12 cellular contexts compared by ENCODE assay signal in the genomic region with DNA sequence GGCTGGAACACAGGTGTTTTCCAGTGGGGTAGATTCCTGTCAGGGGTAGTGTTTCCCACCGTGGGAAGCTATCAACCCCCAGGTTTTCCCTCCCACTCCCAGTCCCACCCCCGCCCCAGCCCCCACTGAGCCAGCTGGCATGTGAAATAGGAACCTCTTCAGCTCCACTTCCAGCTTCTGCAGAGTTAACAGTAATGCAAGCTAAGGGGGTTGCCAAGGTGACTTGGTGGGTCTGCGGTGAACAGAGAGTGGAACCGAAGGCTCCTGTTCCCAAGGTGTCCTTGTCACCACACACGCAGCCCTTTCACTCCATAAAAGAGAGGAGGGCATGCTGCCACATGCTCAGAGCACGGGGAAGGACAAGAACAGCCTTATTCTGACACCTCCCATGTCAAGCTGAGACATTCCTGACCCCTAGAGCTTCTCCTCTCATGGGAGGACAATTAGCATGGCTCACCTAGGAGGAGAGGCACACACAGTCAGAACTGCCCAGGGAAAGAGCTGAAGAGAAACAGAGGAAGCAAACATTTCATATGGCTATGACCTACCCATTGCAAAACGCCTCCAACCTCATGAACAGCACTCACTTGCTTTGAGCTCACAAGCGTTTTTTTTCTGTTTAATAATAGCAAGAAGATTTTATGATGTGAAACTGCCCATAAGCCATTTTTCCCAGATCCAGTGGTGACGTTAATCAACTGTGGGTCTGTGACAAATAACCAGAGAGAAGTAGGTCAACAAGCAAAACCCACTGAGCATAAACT. TPM values are rescaled to one million over a fixed set of nuclear protein-coding genes. Genes with fewer than 3 reads are reported as not detected.
DNase-seq lines count a peak whose midpoint lies in the region; ATAC-seq and TF ChIP-seq lines count a peak whose summit lies in the region.
"Had no signal": no experiment of that assay in that cellular context is flagged by ENCODE, and none has a peak within 500 bp of the region (broad histone marks: within the 10 kb centered on the region; RNA-seq: fewer than 3 reads in every experiment).

No MANE protein-coding gene starts in this region.

- no peak overlapping the region for H4K8ac ChIP-seq in trophoblast cell (ENCODE audit: low read depth, low read length)

- H3K79me2 ChIP-seq in trophoblast cell (ENCODE audit: control insufficient read depth, insufficient read depth, low read length, poor library complexity): no peaks in the 10 kb centered on the region

- POLR2A ChIA-PET in HEK293 (lab: Yijun Ruan, JAX): interaction anchor here (0.7 kb wide), 1 partner anchor 19 kb away, joined by 4 read pairs; no protein-coding TSS in a partner anchor

- no peak overlapping the region for H2AFZ ChIP-seq in trophoblast cell (ENCODE audit: insufficient read depth, low read length, poor library complexity)

- H3K4me2 ChIP-seq in trophoblast cell (ENCODE audit: low read length): no peak overlapping the region
- H3K4me2 ChIP-seq: smooth muscle cell had no signal

- H4K12ac ChIP-seq in trophoblast cell (ENCODE audit: low read depth, low read length): no peak overlapping the region

- no peak overlapping the region for H4K91ac ChIP-seq in trophoblast cell (ENCODE audit: low read depth, low read length)

- no peak overlapping the region for H2BK5ac ChIP-seq in trophoblast cell (ENCODE audit: low read depth, low read length, poor library complexity)

- H3K27me3 ChIP-seq in trophoblast cell (ENCODE audit: insufficient read depth, low read length): no peaks in the 10 kb centered on the region

- H3K27ac ChIP-seq in HEK293 (ENCODE audit: extremely low read depth, low read depth, low read length) (no peak overlapping the region), trophoblast cell (ENCODE audit: low read depth, low read length) (no peak overlapping the region)

- no peak overlapping the region for H2AK5ac ChIP-seq in trophoblast cell (ENCODE audit: low read length)

- ATAC-seq in HG03280 (IDR thresholded peaks at IDR 0.05; ENCODE audit: unreplicated experiment) (no peak), GM21447 (IDR thresholded peaks at IDR 0.05; ENCODE audit: unreplicated experiment) (no peak), HG03196 (IDR thresholded peaks at IDR 0.05; ENCODE audit: unreplicated experiment) (no peak)

- H3K4me3 ChIP-seq in HEK293 (ENCODE audit: low read depth, low read length) (no peak overlapping the region), fibroblast of mammary gland (ENCODE audit: control insufficient read depth, low read depth, low read length) (no peak overlapping the region), trophoblast cell (ENCODE audit: low read depth, low read length) (no peak overlapping the region)
- H3K4me3 ChIP-seq: smooth muscle cell had no signal

- H3K9ac ChIP-seq in trophoblast cell (ENCODE audit: low read length): no peak overlapping the region

- CTCF ChIA-PET in HEK293 (lab: Yijun Ruan, JAX): interaction anchor here (0.6 to 6.0 kb wide), 7 partner anchors 10 to 169 kb away, joined by 3 to 40 read pairs (median 5); no protein-coding TSS in a partner anchor

- H3K79me1 ChIP-seq in trophoblast cell (ENCODE audit: low read length): no peaks in the 10 kb centered on the region

- H3K14ac ChIP-seq in trophoblast cell (ENCODE audit: low read length): no peak overlapping the region

- H3K4me1 ChIP-seq in HEK293 (ENCODE audit: control insufficient read depth, insufficient read depth, low read length): no peaks in the 10 kb centered on the region
- H3K4me1 ChIP-seq in trophoblast cell (ENCODE audit: control insufficient read depth in 1 of 2, insufficient read depth in 2 of 2, low read length in 2 of 2): peaks cover 0 to 3% of the 10 kb centered on the region in 2 experiments

- DNase-seq in NCI-H2107 treated with DMSO at 0.1 percent for 48 hours (lab: John Stamatoyannopoulos, UW; ENCODE audit: unreplicated experiment): peak; percentile 55
- peak; percentile 19 for DNase-seq in fibroblast of mammary gland (ENCODE audit: low read depth)
- peak; percentile 18 to 38 for DNase-seq in trophoblast cell
- no peak for DNase-seq in activated CD8-positive, alpha-beta memory T cell treated with anti-CD3 and anti-CD28 coated beads for 24 hours
- DNase-seq: H9, Karpas-422, OCI-M1 had no signal

- H2BK12ac ChIP-seq in trophoblast cell (ENCODE audit: low read length): no peak overlapping the region

- H3K9me3 ChIP-seq in HEK293 (ENCODE audit: control insufficient read depth, insufficient read depth, low read depth, low read length) (no peaks in the 10 kb centered on the region), trophoblast cell (ENCODE audit: insufficient read depth, low read depth, low read length) (no peaks in the 10 kb centered on the region)

- no CpG with 5 or more reads among the region's 9 CpGs for WGBS in trophoblast cell (ENCODE audit: extremely low coverage, insufficient coverage, insufficient read length)

- H3K18ac ChIP-seq in trophoblast cell (ENCODE audit: low read length): no peak overlapping the region

- no peak overlapping the region for H2BK120ac ChIP-seq in trophoblast cell (ENCODE audit: insufficient read depth, low read length, poor library complexity)

- TF ChIP-seq CTCF in HEK293 (tag by site-specific recombination; IDR thresholded peaks at IDR 0.05) (no peak), fibroblast of mammary gland (conservative IDR thresholded peaks at IDR 0.05; ENCODE audit: control insufficient read depth, insufficient read depth, low read depth, low read length) (no peak)

- no peaks in the 10 kb centered on the region for H3K36me3 ChIP-seq in HEK293 (ENCODE audit: control insufficient read depth in 2 of 2, insufficient read depth in 1 of 2, low read length in 2 of 2)
- H3K36me3 ChIP-seq in trophoblast cell (ENCODE audit: control insufficient read depth in 1 of 2, insufficient read depth in 2 of 2, low read length in 2 of 2): no peaks in the 10 kb centered on the region

- H3K4ac ChIP-seq in trophoblast cell (ENCODE audit: low read depth, low read length): no peak overlapping the region

- H3K23ac ChIP-seq in trophoblast cell (ENCODE audit: low read length): no peak overlapping the region

TF ChIP-seq in HEK293, 187 proteins besides CTCF, POLR2A, EP300 and RAD21:
- TF ChIP-seq, protein P1, sequence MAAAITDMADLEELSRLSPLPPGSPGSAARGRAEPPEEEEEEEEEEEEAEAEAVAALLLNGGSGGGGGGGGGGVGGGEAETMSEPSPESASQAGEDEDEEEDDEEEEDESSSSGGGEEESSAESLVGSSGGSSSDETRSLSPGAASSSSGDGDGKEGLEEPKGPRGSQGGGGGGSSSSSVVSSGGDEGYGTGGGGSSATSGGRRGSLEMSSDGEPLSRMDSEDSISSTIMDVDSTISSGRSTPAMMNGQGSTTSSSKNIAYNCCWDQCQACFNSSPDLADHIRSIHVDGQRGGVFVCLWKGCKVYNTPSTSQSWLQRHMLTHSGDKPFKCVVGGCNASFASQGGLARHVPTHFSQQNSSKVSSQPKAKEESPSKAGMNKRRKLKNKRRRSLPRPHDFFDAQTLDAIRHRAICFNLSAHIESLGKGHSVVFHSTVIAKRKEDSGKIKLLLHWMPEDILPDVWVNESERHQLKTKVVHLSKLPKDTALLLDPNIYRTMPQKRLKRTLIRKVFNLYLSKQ (tag by site-specific recombination; IDR thresholded peaks at IDR 0.05; ENCODE audit: borderline replicate concordance): no peak
- no peak for TF ChIP-seq ZNF624 (tag by site-specific recombination; IDR thresholded peaks at IDR 0.05)
- TF ChIP-seq, protein P2, sequence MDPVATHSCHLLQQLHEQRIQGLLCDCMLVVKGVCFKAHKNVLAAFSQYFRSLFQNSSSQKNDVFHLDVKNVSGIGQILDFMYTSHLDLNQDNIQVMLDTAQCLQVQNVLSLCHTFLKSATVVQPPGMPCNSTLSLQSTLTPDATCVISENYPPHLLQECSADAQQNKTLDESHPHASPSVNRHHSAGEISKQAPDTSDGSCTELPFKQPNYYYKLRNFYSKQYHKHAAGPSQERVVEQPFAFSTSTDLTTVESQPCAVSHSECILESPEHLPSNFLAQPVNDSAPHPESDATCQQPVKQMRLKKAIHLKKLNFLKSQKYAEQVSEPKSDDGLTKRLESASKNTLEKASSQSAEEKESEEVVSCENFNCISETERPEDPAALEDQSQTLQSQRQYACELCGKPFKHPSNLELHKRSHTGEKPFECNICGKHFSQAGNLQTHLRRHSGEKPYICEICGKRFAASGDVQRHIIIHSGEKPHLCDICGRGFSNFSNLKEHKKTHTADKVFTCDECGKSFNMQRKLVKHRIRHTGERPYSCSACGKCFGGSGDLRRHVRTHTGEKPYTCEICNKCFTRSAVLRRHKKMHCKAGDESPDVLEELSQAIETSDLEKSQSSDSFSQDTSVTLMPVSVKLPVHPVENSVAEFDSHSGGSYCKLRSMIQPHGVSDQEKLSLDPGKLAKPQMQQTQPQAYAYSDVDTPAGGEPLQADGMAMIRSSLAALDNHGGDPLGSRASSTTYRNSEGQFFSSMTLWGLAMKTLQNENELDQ (tag by site-specific recombination; IDR thresholded peaks at IDR 0.05; ENCODE audit: low read depth): no peak
- TF ChIP-seq HOXA7 (CRISPR knock-in tag; IDR thresholded peaks at IDR 0.05; ENCODE audit: borderline replicate concordance): no peak
- no peak for TF ChIP-seq ZNF366 (tag by site-specific recombination; conservative IDR thresholded peaks at IDR 0.05)
- TF ChIP-seq ZFHX2 (tag by site-specific recombination; conservative IDR thresholded peaks at IDR 0.05): peak; percentile 21; the same call in 1 of the 2 replicates

RNA-seq across cellular contexts. Expression of a gene that starts 39.8 kb away (rescaled TPM):
- polyA plus RNA-seq in trophoblast cell (2013): 3.6 and 4.0 TPM in 2 replicates
